ENCODE assay signal across 28 cellular contexts in genomic region chr6:43394982-43395381, GRCh38.
"Had no signal": no experiment of that assay in that cellular context is flagged by ENCODE, and none has a peak within 500 bp of the region (broad histone marks: within the 10 kb centered on the region; RNA-seq: fewer than 3 reads in every experiment).

No MANE protein-coding gene starts in this region.

- ATAC-seq: foreskin keratinocyte; gastroesophageal sphincter; heart left ventricle; left lobe of liver; naive thymus-derived CD4-positive, alpha-beta T cell; sciatic nerve; stimulated activated effector memory CD8-positive, alpha-beta T cell treated with anti-CD3 and anti-CD28 coated beads, Interleukin-12 subunit alpha, Interleukin-12 subunit beta, amount 100 ng/mL, for 72 hours; stimulated activated naive CD8-positive, alpha-beta T cell treated with anti-CD3 and anti-CD28 coated beads, Interleukin-15, Interleukin-2, amounts not matched to agents 100 U/mL and 50 U/mL, for 24 hours; upper lobe of right lung had no signal

- H3K27ac ChIP-seq: colonic mucosa, esophagus muscularis mucosa, foreskin keratinocyte, gastroesophageal sphincter, heart left ventricle, hepatocyte, neural progenitor cell, parathyroid adenoma, testis, tibial artery, upper lobe of right lung, uterus had no signal

- H3K9me3 Mint-ChIP-seq: dendritic cell treated with granulocyte-macrophage colony-stimulating factor and Interleukin-4, amounts not matched to agents 40 ng/mL and 50 ng/mL, for 4 days; naive thymus-derived CD4-positive, alpha-beta T cell; nephron; neural progenitor cell; stimulated activated effector memory CD8-positive, alpha-beta T cell treated with anti-CD3 and anti-CD28 coated beads, Interleukin-12 subunit alpha, Interleukin-12 subunit beta, amount 100 ng/mL, for 72 hours had no signal

- H3K4me1 ChIP-seq: colonic mucosa, esophagus muscularis mucosa, foreskin keratinocyte, gastroesophageal sphincter, testis, tibial artery, uterus had no signal

- H3K4me3 ChIP-seq: colonic mucosa, esophagus muscularis mucosa, gastroesophageal sphincter, heart left ventricle, hepatocyte, neural progenitor cell, smooth muscle cell, testis, tibial artery, upper lobe of right lung, uterus had no signal

- H3K9ac ChIP-seq: neural progenitor cell, parathyroid adenoma had no signal

- H3K79me2 ChIP-seq: parathyroid adenoma had no signal

- H3K36me3 ChIP-seq: colonic mucosa, esophagus muscularis mucosa, gastroesophageal sphincter, heart left ventricle, neural progenitor cell, tibial artery, upper lobe of right lung, uterus had no signal

- H3K27ac Mint-ChIP-seq: neural progenitor cell; stimulated activated effector memory CD8-positive, alpha-beta T cell treated with anti-CD3 and anti-CD28 coated beads, Interleukin-12 subunit alpha, Interleukin-12 subunit beta, amount 100 ng/mL, for 72 hours had no signal

- H3K27me3 ChIP-seq: colonic mucosa, foreskin keratinocyte, hepatocyte, neural progenitor cell, testis, upper lobe of right lung, uterus had no signal

- H3K4me3 Mint-ChIP-seq: dendritic cell treated with granulocyte-macrophage colony-stimulating factor and Interleukin-4, amounts not matched to agents 40 ng/mL and 50 ng/mL, for 4 days; naive thymus-derived CD4-positive, alpha-beta T cell; nephron; neural progenitor cell; stimulated activated effector memory CD8-positive, alpha-beta T cell treated with anti-CD3 and anti-CD28 coated beads, Interleukin-12 subunit alpha, Interleukin-12 subunit beta, amount 100 ng/mL, for 72 hours had no signal

- DNase-seq: colonic mucosa; effector CD8-positive, alpha-beta T cell; foreskin keratinocyte; heart left ventricle; kidney; mesendoderm; midbrain; naive thymus-derived CD4-positive, alpha-beta T cell; stimulated activated CD4-positive, alpha-beta T cell treated with anti-CD3 and anti-CD28 coated beads, Interleukin-12 subunit alpha, Interleukin-12 subunit beta, amount 100 ng/mL, for 4 hours; stimulated activated CD4-positive, alpha-beta T cell treated with anti-CD3 and anti-CD28 coated beads, Interleukin-1b, Interleukin-23, amount 100 ng/mL, for 48 hours; stimulated activated CD4-positive, alpha-beta T cell treated with anti-CD3 and anti-CD28 coated beads, Interleukin-4, amount 100 ng/mL, for 24 hours; stimulated activated naive CD8-positive, alpha-beta T cell treated with anti-CD3 and anti-CD28 coated beads, Interleukin-15, Interleukin-2, amounts not matched to agents 100 U/mL and 50 U/mL, for 24 hours; testis; tibial artery; upper lobe of right lung; uterus had no signal

- H3K36me3 Mint-ChIP-seq: naive thymus-derived CD4-positive, alpha-beta T cell; neural progenitor cell; stimulated activated effector memory CD8-positive, alpha-beta T cell treated with anti-CD3 and anti-CD28 coated beads, Interleukin-12 subunit alpha, Interleukin-12 subunit beta, amount 100 ng/mL, for 72 hours had no signal

- H3K9me3 ChIP-seq: colonic mucosa, esophagus muscularis mucosa, gastroesophageal sphincter, heart left ventricle, testis, tibial artery, upper lobe of right lung, uterus had no signal

- H3K4me2 ChIP-seq: hepatocyte, neural progenitor cell, smooth muscle cell had no signal

- H2AFZ ChIP-seq: hepatocyte, neural progenitor cell, parathyroid adenoma had no signal

- FAIRE-seq: endothelial cell of umbilical vein, kidney had no signal
